ENCODE assay signal across 2 cellular contexts in genomic region chr7:42069625-42070024, GRCh38.
A peak's percentile ranks its signal among the peaks of the same experiment; 100 is the strongest.
TF ChIP-seq lines count a peak whose summit lies in the region.

No MANE protein-coding gene starts in this region.

TF ChIP-seq in HepG2, 621 proteins besides CTCF, POLR2A, EP300 and RAD21 (continued from another document):
- TF ChIP-seq HMG20B (CRISPR knock-in tag; conservative IDR thresholded peaks at IDR 0.05) (no peak), NFYC (CRISPR knock-in tag; IDR thresholded peaks at IDR 0.05) (no peak), TCF12 (IDR thresholded peaks at IDR 0.05) (no peak), TCF12 (CRISPR knock-in tag; IDR thresholded peaks at IDR 0.05) (no peak)
- TF ChIP-seq, protein P1, sequence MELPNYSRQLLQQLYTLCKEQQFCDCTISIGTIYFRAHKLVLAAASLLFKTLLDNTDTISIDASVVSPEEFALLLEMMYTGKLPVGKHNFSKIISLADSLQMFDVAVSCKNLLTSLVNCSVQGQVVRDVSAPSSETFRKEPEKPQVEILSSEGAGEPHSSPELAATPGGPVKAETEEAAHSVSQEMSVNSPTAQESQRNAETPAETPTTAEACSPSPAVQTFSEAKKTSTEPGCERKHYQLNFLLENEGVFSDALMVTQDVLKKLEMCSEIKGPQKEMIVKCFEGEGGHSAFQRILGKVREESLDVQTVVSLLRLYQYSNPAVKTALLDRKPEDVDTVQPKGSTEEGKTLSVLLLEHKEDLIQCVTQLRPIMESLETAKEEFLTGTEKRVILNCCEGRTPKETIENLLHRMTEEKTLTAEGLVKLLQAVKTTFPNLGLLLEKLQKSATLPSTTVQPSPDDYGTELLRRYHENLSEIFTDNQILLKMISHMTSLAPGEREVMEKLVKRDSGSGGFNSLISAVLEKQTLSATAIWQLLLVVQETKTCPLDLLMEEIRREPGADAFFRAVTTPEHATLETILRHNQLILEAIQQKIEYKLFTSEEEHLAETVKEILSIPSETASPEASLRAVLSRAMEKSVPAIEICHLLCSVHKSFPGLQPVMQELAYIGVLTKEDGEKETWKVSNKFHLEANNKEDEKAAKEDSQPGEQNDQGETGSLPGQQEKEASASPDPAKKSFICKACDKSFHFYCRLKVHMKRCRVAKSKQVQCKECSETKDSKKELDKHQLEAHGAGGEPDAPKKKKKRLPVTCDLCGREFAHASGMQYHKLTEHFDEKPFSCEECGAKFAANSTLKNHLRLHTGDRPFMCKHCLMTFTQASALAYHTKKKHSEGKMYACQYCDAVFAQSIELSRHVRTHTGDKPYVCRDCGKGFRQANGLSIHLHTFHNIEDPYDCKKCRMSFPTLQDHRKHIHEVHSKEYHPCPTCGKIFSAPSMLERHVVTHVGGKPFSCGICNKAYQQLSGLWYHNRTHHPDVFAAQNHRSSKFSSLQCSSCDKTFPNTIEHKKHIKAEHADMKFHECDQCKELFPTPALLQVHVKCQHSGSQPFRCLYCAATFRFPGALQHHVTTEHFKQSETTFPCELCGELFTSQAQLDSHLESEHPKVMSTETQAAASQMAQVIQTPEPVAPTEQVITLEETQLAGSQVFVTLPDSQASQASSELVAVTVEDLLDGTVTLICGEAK (IDR thresholded peaks at IDR 0.05) = peak; percentile 40; the same call in 1 of the 2 replicates
- TF ChIP-seq, protein P1 (CRISPR knock-in tag; IDR thresholded peaks at IDR 0.05) = peak; percentile 62
- TF ChIP-seq, protein P2, sequence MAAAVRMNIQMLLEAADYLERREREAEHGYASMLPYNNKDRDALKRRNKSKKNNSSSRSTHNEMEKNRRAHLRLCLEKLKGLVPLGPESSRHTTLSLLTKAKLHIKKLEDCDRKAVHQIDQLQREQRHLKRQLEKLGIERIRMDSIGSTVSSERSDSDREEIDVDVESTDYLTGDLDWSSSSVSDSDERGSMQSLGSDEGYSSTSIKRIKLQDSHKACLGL (CRISPR knock-in tag; IDR thresholded peaks at IDR 0.05) = no peak

TF ChIP-seq in K562, 482 proteins besides CTCF, POLR2A, EP300 and RAD21:
- TF ChIP-seq ZNF717 (CRISPR knock-in tag; IDR thresholded peaks at IDR 0.05) (no peak), MITF (IDR thresholded peaks at IDR 0.05) (no peak), ZNF212 (CRISPR knock-in tag; IDR thresholded peaks at IDR 0.05) (no peak)
- TF ChIP-seq, protein P1 (IDR thresholded peaks at IDR 0.05) = peak; percentile 83
- TF ChIP-seq, protein P1 (CRISPR knock-in tag; IDR thresholded peaks at IDR 0.05) = no peak; the same call in 1 of the 2 replicates
